24 cellular contexts compared by ENCODE assay signal in genomic region chr11:45538939-45539338, GRCh38.
A peak's percentile ranks its signal among the peaks of the same experiment; 100 is the strongest.
DNase-seq lines count a peak whose midpoint lies in the region; ATAC-seq and TF ChIP-seq lines count a peak whose summit lies in the region.
"Had no signal": no experiment of that assay in that cellular context is flagged by ENCODE, and none has a peak within 500 bp of the region (broad histone marks: within the 10 kb centered on the region; RNA-seq: fewer than 3 reads in every experiment).

No MANE protein-coding gene starts in this region.

- no peak overlapping the region for H3K4me3 ChIP-seq in MG63
- no peak overlapping the region for H3K4me3 ChIP-seq in dorsolateral prefrontal cortex
- H3K4me3 ChIP-seq in SK-N-SH (ENCODE audit: low read depth in 2 of 2, low read length in 1 of 2): no peak overlapping the region
- no peak overlapping the region for H3K4me3 ChIP-seq in OCI-LY7 (ENCODE audit: low read depth, low read length, poor library complexity, severe bottlenecking)
- H3K4me3 ChIP-seq in left lung: no peak overlapping the region
- H3K4me3 ChIP-seq: GM12878, Peyer's patch, SJCRH30 had no signal

- BruUV-seq in OCI-LY7 (replicated peaks; lab: Mats Ljungman, UMichigan): no TSS peak

- CTCF ChIA-PET in SK-N-SH (lab: Yijun Ruan, JAX): interaction anchor here (0.8 kb wide), 1 partner anchor 11 kb away, joined by 3 read pairs; no protein-coding TSS in a partner anchor
- CTCF ChIA-PET in OCI-LY7 (lab: Charles Lee; ENCODE audit: unreplicated experiment): no interaction called here

- intact Hi-C loops in dorsolateral prefrontal cortex (cut with DNase I) (loop anchor here in 1 of 2 donors (5.0 to 10.0 kb wide), 2 partner anchors 124 to 213 kb away; no protein-coding TSS in a partner anchor), OCI-LY7 (cut with micrococcal nuclease; ENCODE audit: unreplicated experiment) (no loop called here), left lung (cut with DNase I) (no loop called here)

- H3K36me3 ChIP-seq in MG63 (no peaks in the 10 kb centered on the region), SK-N-SH (replicated peaks in 1 of 2; ENCODE audit: control insufficient read depth in 1 of 2, insufficient read depth in 2 of 2, low read length in 1 of 2) (no peaks in the 10 kb centered on the region), OCI-LY7 (ENCODE audit: insufficient read depth, low read length) (no peaks in the 10 kb centered on the region), left lung (no peaks in the 10 kb centered on the region)
- H3K36me3 ChIP-seq: Peyer's patch, SJCRH30 had no signal

- WGBS in SK-N-SH (ENCODE audit: low lambda C conversion rate): no CpG with 5 or more reads among the region's 2 CpGs

- DNase-seq in Ammon's horn (ENCODE audit: low spot score) (peak; percentile 35), MG63 (peak; percentile 58), dorsolateral prefrontal cortex (peak in 6 of 10 donors; percentile 23 to 76 (median 62)), occipital lobe (lab: John Stamatoyannopoulos, UW) (peak; percentile 50), SK-N-SH (no peak), OCI-LY7 (ENCODE audit: low spot score) (no peak), left lung (no peak)
- DNase-seq: 8988T; AML-193; Calu3; CD8-positive, alpha-beta memory T cell; DMS53; KG1; NCI-H1105; NCI-H146; NCI-H2029 treated with DMSO at 0.1 percent for 48 hours; NCI-H226; NCI-H774; Peyer's patch; SJCRH30 had no signal

- no peak overlapping the region for H3K9ac ChIP-seq in SK-N-SH

- POLR2A ChIA-PET in SK-N-SH (lab: Yijun Ruan, JAX) (no interaction called here), OCI-LY7 (lab: Charles Lee) (no interaction called here)

- no peak for TF ChIP-seq RAD21 in SK-N-SH (IDR thresholded peaks at IDR 0.05; ENCODE audit: low read length)

- no peaks in the 10 kb centered on the region for H3K9me3 ChIP-seq in MG63
- no peaks in the 10 kb centered on the region for H3K9me3 ChIP-seq in SK-N-SH
- no peaks in the 10 kb centered on the region for H3K9me3 ChIP-seq in OCI-LY7 (ENCODE audit: low read length)
- no peaks in the 10 kb centered on the region for H3K9me3 ChIP-seq in left lung
- H3K9me3 ChIP-seq: Peyer's patch, SJCRH30 had no signal

- H3K4me2 ChIP-seq in SK-N-SH: no peak overlapping the region
- H3K4me2 ChIP-seq in OCI-LY7 (ENCODE audit: low read length): no peak overlapping the region

- ATAC-seq in GM18502 (IDR thresholded peaks at IDR 0.05; ENCODE audit: poor library complexity, unreplicated experiment): no peak
- ATAC-seq in left lung: no peak
- ATAC-seq: GM12878, HCT116 had no signal

- no peak for TF ChIP-seq EP300 in SK-N-SH (IDR thresholded peaks at IDR 0.05; ENCODE audit: borderline replicate concordance in 1 of 2, low read depth in 1 of 2, low read length in 1 of 2)

- no peaks in the 10 kb centered on the region for H3K79me2 ChIP-seq in SK-N-SH (ENCODE audit: insufficient read depth)
- H3K79me2 ChIP-seq in OCI-LY7 (ENCODE audit: insufficient read depth, low read depth, low read length): no peaks in the 10 kb centered on the region

- TF ChIP-seq CTCF in dorsolateral prefrontal cortex (IDR thresholded peaks at IDR 0.05 in 54 of 56, conservative IDR thresholded peaks at IDR 0.05 in 2 of 56; ENCODE audit: low read depth in 1 of 56, partially characterized antibody in 56 of 56) (no peak), SK-N-SH (IDR thresholded peaks at IDR 0.05) (no peak), OCI-LY7 (conservative IDR thresholded peaks at IDR 0.05; ENCODE audit: low read length) (no peak), left lung (IDR thresholded peaks at IDR 0.05) (no peak)

- H4K20me1 ChIP-seq in SK-N-SH (ENCODE audit: insufficient read depth) (no peaks in the 10 kb centered on the region), OCI-LY7 (ENCODE audit: insufficient read depth, low read length) (no peaks in the 10 kb centered on the region; the same call in 1 of the 2 replicates)

- H3F3A ChIP-seq in SK-N-SH (replicated peaks; ENCODE audit: insufficient read depth): no peaks in the 10 kb centered on the region

- H3K9me2 ChIP-seq in SK-N-SH (no peaks in the 10 kb centered on the region), OCI-LY7 (ENCODE audit: insufficient read depth, low read length) (no peaks in the 10 kb centered on the region)

- H3K27me3 ChIP-seq in MG63 (no peaks in the 10 kb centered on the region), dorsolateral prefrontal cortex (peaks cover 0 to 7% (median 0%) of the 10 kb centered on the region in 45 donors), SK-N-SH (ENCODE audit: insufficient read depth) (no peaks in the 10 kb centered on the region; the same call in 1 of the 2 replicates), left lung (peaks cover 0 to 25% of the 10 kb centered on the region in 2 donors)
- H3K27me3 ChIP-seq: Peyer's patch, SJCRH30 had no signal

- peak overlapping the region in 56 of 59 donors; percentile 12 to 94 (median 78) for H3K27ac ChIP-seq in dorsolateral prefrontal cortex
- H3K27ac ChIP-seq in SK-N-SH (ENCODE audit: low read depth in 2 of 2, low read length in 1 of 2): no peak overlapping the region
- no peak overlapping the region for H3K27ac ChIP-seq in OCI-LY7 (ENCODE audit: low read depth, low read length, poor library complexity, severe bottlenecking)
- no peak overlapping the region for H3K27ac ChIP-seq in left lung
- H3K27ac ChIP-seq: C4-2B, Peyer's patch, SJCRH30 had no signal

- H2AFZ ChIP-seq in SK-N-SH (ENCODE audit: low read depth) (no peak overlapping the region), OCI-LY7 (ENCODE audit: low read length) (no peak overlapping the region)

- H3K4me1 ChIP-seq in SK-N-SH (ENCODE audit: control insufficient read depth in 1 of 2, insufficient read depth in 2 of 2, low read depth in 1 of 2, low read length in 1 of 2): no peaks in the 10 kb centered on the region
- H3K4me1 ChIP-seq in OCI-LY7 (ENCODE audit: insufficient read depth, low read length, poor library complexity, severe bottlenecking): no peaks in the 10 kb centered on the region
- H3K4me1 ChIP-seq in left lung: no peaks in the 10 kb centered on the region
- H3K4me1 ChIP-seq: Peyer's patch, SJCRH30 had no signal

TF ChIP-seq in SK-N-SH, 30 proteins besides CTCF, POLR2A, EP300 and RAD21:
- TF ChIP-seq MAX (IDR thresholded peaks at IDR 0.05; ENCODE audit: low read depth): no peak
- TF ChIP-seq MEF2A (IDR thresholded peaks at IDR 0.05; ENCODE audit: borderline replicate concordance, low read depth): no peak
- TF ChIP-seq YY1 (IDR thresholded peaks at IDR 0.05; ENCODE audit: low read depth): no peak
- no peak for TF ChIP-seq FOSL2 (IDR thresholded peaks at IDR 0.05; ENCODE audit: borderline replicate concordance, low read depth)
- no peak for TF ChIP-seq ELF1 (IDR thresholded peaks at IDR 0.05)
- no peak for TF ChIP-seq TEAD4 (IDR thresholded peaks at IDR 0.05; ENCODE audit: borderline replicate concordance, insufficient read depth)
- TF ChIP-seq TAF1 (IDR thresholded peaks at IDR 0.05; ENCODE audit: borderline replicate concordance, low read depth, low read length): no peak
- TF ChIP-seq PBX3 (IDR thresholded peaks at IDR 0.05): no peak
- no peak for TF ChIP-seq MXI1 (IDR thresholded peaks at IDR 0.05; ENCODE audit: low read depth, low read length)

Comparison
In these comparisons a context has a peak if more than half of its experiments do, and no peak if none do; other contexts are left out.
1. DNase-seq: peak in Ammon's horn (single experiment), MG63 (single experiment), dorsolateral prefrontal cortex (6 of 10) and occipital lobe (single experiment); none in SK-N-SH (single experiment), OCI-LY7 (single experiment) and left lung (0 of 2).
2. H3K27ac ChIP-seq: peak in dorsolateral prefrontal cortex (56 of 59); none in SK-N-SH (0 of 2), OCI-LY7 (single experiment) and left lung (0 of 2).